9 cellular contexts compared by ENCODE assay signal in the genomic region with DNA sequence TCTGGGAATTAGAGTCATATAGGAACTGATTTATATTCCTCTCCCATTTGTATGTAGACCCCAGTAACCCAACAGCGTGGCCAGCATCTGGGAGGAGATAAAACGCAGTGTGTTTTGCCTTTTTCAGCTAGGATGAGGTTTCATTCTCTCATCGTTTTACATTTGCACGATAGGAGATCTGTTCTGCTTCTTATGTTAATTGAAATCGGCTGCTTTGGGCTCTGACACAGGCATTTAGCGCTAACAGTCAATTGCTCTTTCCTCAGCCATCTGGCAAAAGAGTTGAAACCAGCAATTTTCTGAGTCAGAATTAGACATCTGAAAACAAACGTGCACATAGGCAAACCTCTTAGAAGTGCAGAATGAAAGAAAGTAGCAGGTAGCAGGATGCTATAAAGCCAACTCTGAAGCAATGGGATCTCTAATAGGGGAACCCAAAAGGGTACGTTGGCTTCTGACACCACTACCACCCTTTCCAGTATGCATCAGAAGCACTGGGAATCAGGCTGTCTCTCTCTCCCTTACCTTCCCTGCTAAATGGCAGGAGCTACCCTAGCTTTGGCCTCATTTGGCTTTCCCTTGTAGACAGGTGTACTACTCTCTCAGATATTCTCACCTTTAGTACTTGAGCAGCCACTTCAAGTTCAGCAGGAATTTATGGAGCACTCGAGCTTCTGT.
DNase-seq lines count a peak whose midpoint lies in the region; ATAC-seq and TF ChIP-seq lines count a peak whose summit lies in the region.
"Had no signal": no experiment of that assay in that cellular context is flagged by ENCODE, and none has a peak within 500 bp of the region (broad histone marks: within the 10 kb centered on the region; RNA-seq: fewer than 3 reads in every experiment).

No MANE protein-coding gene starts in this region.

- peaks cover 40% of the 10 kb centered on the region for H3K4me1 Mint-ChIP-seq in glutamatergic neuron (ENCODE audit: low read depth, unreplicated experiment)
- no peaks in the 10 kb centered on the region for H3K4me1 Mint-ChIP-seq in activated naive CD4-positive, alpha-beta T cell treated with anti-CD3 and anti-CD28 coated beads, Interleukin-2, amount 10 ng/mL, durations not matched to agents 7 days and 5 days

- DNase-seq in AG10803 (ENCODE audit: low read depth) (peak; percentile 92), NCI-H748 (lab: John Stamatoyannopoulos, UW; ENCODE audit: unreplicated experiment) (peak; percentile 72), glutamatergic neuron (peak; percentile 14), medulla oblongata (ENCODE audit: extremely low spot score) (no peak), heart left ventricle (no peak)
- DNase-seq in activated naive CD4-positive, alpha-beta T cell treated with anti-CD3 and anti-CD28 coated beads, Interleukin-2, amount 10 ng/mL, durations not matched to agents 7 days and 5 days: no peak
- DNase-seq: kidney had no signal

- WGBS in heart left ventricle, 4 donors: 73 to 76% (median 74%) methylated on average over 9 of the region's 9 CpGs

- H3K4me3 ChIP-seq in AG10803 (ENCODE audit: low read length): peak overlapping the region; percentile 30
- no peak overlapping the region for H3K4me3 ChIP-seq in heart left ventricle

- intact Hi-C loops in heart left ventricle (cut with DNase I): loop anchor here in 2 of 10 donors (10.0 kb wide), 2 partner anchors 178 to 222 kb away; partner anchors contain the start of gene PHLDA1 (in 2 of the 2)

- TF ChIP-seq CTCF in AG10803 (conservative IDR thresholded peaks at IDR 0.05; ENCODE audit: low read length) (no peak), glutamatergic neuron (IDR thresholded peaks at IDR 0.05; ENCODE audit: partially characterized antibody, unreplicated experiment) (no peak), heart left ventricle (IDR thresholded peaks at IDR 0.05) (no peak)

- H3K4me3 Mint-ChIP-seq in glutamatergic neuron (ENCODE audit: unreplicated experiment): peak overlapping the region; percentile 17
- no peak overlapping the region for H3K4me3 Mint-ChIP-seq in activated naive CD4-positive, alpha-beta T cell treated with anti-CD3 and anti-CD28 coated beads, Interleukin-2, amount 10 ng/mL, durations not matched to agents 7 days and 5 days

- no peaks in the 10 kb centered on the region for H3K27me3 ChIP-seq in heart left ventricle

- H3K9me3 Mint-ChIP-seq in glutamatergic neuron (ENCODE audit: unreplicated experiment): no peaks in the 10 kb centered on the region
- H3K9me3 Mint-ChIP-seq in activated naive CD4-positive, alpha-beta T cell treated with anti-CD3 and anti-CD28 coated beads, Interleukin-2, amount 10 ng/mL, durations not matched to agents 7 days and 5 days: no peaks in the 10 kb centered on the region

- ATAC-seq in GM19324 (IDR thresholded peaks at IDR 0.05; ENCODE audit: low FRiP score, unreplicated experiment): peak; percentile 48
- ATAC-seq in heart left ventricle: no peak
- no peak for ATAC-seq in HG03095 (IDR thresholded peaks at IDR 0.05; ENCODE audit: unreplicated experiment)

- peaks cover 5% of the 10 kb centered on the region for H3K36me3 Mint-ChIP-seq in glutamatergic neuron (ENCODE audit: unreplicated experiment)
- no peaks in the 10 kb centered on the region for H3K36me3 Mint-ChIP-seq in activated naive CD4-positive, alpha-beta T cell treated with anti-CD3 and anti-CD28 coated beads, Interleukin-2, amount 10 ng/mL, durations not matched to agents 7 days and 5 days

- CTCF ChIA-PET in activated naive CD4-positive, alpha-beta T cell treated with anti-CD3 and anti-CD28 coated beads, Interleukin-2, amount 10 ng/mL, durations not matched to agents 7 days and 5 days (lab: Charles Lee): interaction anchor here (0.9 kb wide), 1 partner anchor 218 kb away, joined by 3 read pairs; no protein-coding TSS in a partner anchor

- no peaks in the 10 kb centered on the region for H3K36me3 ChIP-seq in heart left ventricle

- H3K9me3 ChIP-seq in heart left ventricle: peaks cover 0 to under 1% (median 0%) of the 10 kb centered on the region in 12 donors

- peaks cover 3% of the 10 kb centered on the region for H3K27me3 Mint-ChIP-seq in glutamatergic neuron (ENCODE audit: unreplicated experiment)
- H3K27me3 Mint-ChIP-seq in activated naive CD4-positive, alpha-beta T cell treated with anti-CD3 and anti-CD28 coated beads, Interleukin-2, amount 10 ng/mL, durations not matched to agents 7 days and 5 days: no peaks in the 10 kb centered on the region

- H3K4me1 ChIP-seq in heart left ventricle: peaks cover 0 to 18% (median 12%) of the 10 kb centered on the region in 12 donors

- H3K27ac ChIP-seq in heart left ventricle: no peak overlapping the region

- TF ChIP-seq POLR2A in heart left ventricle (IDR thresholded peaks at IDR 0.05): no peak

- H3K27ac Mint-ChIP-seq in glutamatergic neuron (ENCODE audit: unreplicated experiment): peak overlapping the region; percentile 75
- no peak overlapping the region for H3K27ac Mint-ChIP-seq in activated naive CD4-positive, alpha-beta T cell treated with anti-CD3 and anti-CD28 coated beads, Interleukin-2, amount 10 ng/mL, durations not matched to agents 7 days and 5 days

Comparison
In these comparisons a context has a peak if more than half of its experiments do, and no peak if none do; other contexts are left out.
1. DNase-seq: peak in AG10803 (single experiment), NCI-H748 (single experiment) and glutamatergic neuron (single experiment); none in medulla oblongata (single experiment), heart left ventricle (0 of 5) and activated naive CD4-positive, alpha-beta T cell treated with anti-CD3 and anti-CD28 coated beads, Interleukin-2, amount 10 ng/mL, durations not matched to agents 7 days and 5 days (single experiment).